In the genomic region with DNA sequence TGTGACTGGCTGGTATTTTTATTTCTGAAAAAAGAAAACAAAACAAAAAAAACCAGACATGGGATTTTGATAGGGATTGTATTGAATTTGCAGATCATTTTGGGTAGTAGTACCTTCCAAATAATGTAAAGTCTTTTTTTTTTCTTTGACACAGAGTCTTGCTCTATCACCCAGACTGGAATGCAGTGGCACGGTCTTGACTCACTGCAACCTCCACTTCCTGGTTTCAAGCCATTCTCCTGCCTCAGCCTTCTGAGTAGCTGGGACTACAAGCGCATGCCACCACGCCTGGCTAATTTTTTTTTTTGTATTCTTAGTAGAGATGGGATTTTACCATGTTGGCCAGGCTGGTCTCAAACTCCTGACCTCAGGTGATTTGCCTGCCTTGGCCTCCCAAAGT, we compare ENCODE assay signal across 19 cellular contexts. TPM values are rescaled to one million over a fixed set of nuclear protein-coding genes. Genes with fewer than 3 reads are reported as not detected.
DNase-seq lines count a peak whose midpoint lies in the region; ATAC-seq and TF ChIP-seq lines count a peak whose summit lies in the region.
"Had no signal": no experiment of that assay in that cellular context is flagged by ENCODE, and none has a peak within 500 bp of the region (broad histone marks: within the 10 kb centered on the region; RNA-seq: fewer than 3 reads in every experiment).

No MANE protein-coding gene starts in this region.

- TF ChIP-seq CTCF in psoas muscle (IDR thresholded peaks at IDR 0.05) = no peak

- H3K4me3 ChIP-seq in psoas muscle = no peak overlapping the region
- H3K4me3 ChIP-seq: SK-N-MC had no signal

- no peak overlapping the region for H3K27ac Mint-ChIP-seq in activated T-cell treated with anti-CD3 and anti-CD28 coated beads, Interleukin-2, amount 50 U/mL, for 24 hours
- H3K27ac Mint-ChIP-seq in effector memory CD8-positive, alpha-beta T cell = peak overlapping the region; percentile 55 to 58

- peaks cover 32% of the 10 kb centered on the region for H3K9me3 Mint-ChIP-seq in activated T-cell treated with anti-CD3 and anti-CD28 coated beads, Interleukin-2, amount 50 U/mL, for 24 hours
- peaks cover 0 to 3% of the 10 kb centered on the region in 2 donors for H3K9me3 Mint-ChIP-seq in effector memory CD8-positive, alpha-beta T cell

- H3K4me1 ChIP-seq in psoas muscle = peaks cover 4% of the 10 kb centered on the region
- H3K4me1 ChIP-seq: BE2C had no signal

- peak; percentile 20 for DNase-seq in activated T-cell treated with anti-CD3 and anti-CD28 coated beads, Interleukin-2, amount 50 U/mL, for 24 hours
- no peak for DNase-seq in activated T-cell treated with anti-CD3 and anti-CD28 coated beads, Interleukin-2, amount 50 U/mL, for 48 hours
- peak; percentile 7 for DNase-seq in EH (ENCODE audit: low read depth)
- DNase-seq in effector memory CD8-positive, alpha-beta T cell = no peak
- DNase-seq in posterior vena cava (ENCODE audit: low spot score) = peak; percentile 5
- DNase-seq in NCI-H1436 (lab: John Stamatoyannopoulos, UW) = no peak
- no peak for DNase-seq in psoas muscle
- no peak for DNase-seq in NOMO-1 treated with DMSO at 0.1 percent for 48 hours (lab: John Stamatoyannopoulos, UW; ENCODE audit: unreplicated experiment)
- DNase-seq: 8988T, BE2C, DMS79 treated with DMSO at 0.1 percent for 48 hours, NCI-H1417, NCI-H2029 treated with DMSO at 0.1 percent for 48 hours, NCI-H2171 treated with DMSO at 0.1 percent for 48 hours, NCI-H510A, NCI-H82, Right ventricle myocardium superior had no signal

- peaks cover 92% of the 10 kb centered on the region for H3K36me3 Mint-ChIP-seq in activated T-cell treated with anti-CD3 and anti-CD28 coated beads, Interleukin-2, amount 50 U/mL, for 24 hours (ENCODE audit: low read depth)
- H3K36me3 Mint-ChIP-seq in effector memory CD8-positive, alpha-beta T cell (ENCODE audit: insufficient read depth) = peaks cover 88% of the 10 kb centered on the region

- H3K36me3 ChIP-seq in psoas muscle (ENCODE audit: insufficient read depth in 1 of 2, low read depth in 1 of 2) = peaks cover 4 to 9% of the 10 kb centered on the region in 2 donors

- no peak for ATAC-seq in effector memory CD8-positive, alpha-beta T cell (replicated peaks)
- no peak for ATAC-seq in psoas muscle
- ATAC-seq: Panc1 had no signal

- H3K4me1 Mint-ChIP-seq in activated T-cell treated with anti-CD3 and anti-CD28 coated beads, Interleukin-2, amount 50 U/mL, for 24 hours (ENCODE audit: low read depth) = peaks cover 44% of the 10 kb centered on the region
- peaks cover 40 to 63% of the 10 kb centered on the region in 2 donors for H3K4me1 Mint-ChIP-seq in effector memory CD8-positive, alpha-beta T cell (ENCODE audit: low read depth in 2 of 2)

- no peaks in the 10 kb centered on the region for H3K27me3 ChIP-seq in psoas muscle (ENCODE audit: insufficient read depth in 3 of 3, low read length in 2 of 3)
- H3K27me3 ChIP-seq: BE2C had no signal

- 95 to 99% (median 96%) methylated on average over 3 of the region's 3 CpGs for WGBS in psoas muscle, 3 donors

- H3K4me3 Mint-ChIP-seq in activated T-cell treated with anti-CD3 and anti-CD28 coated beads, Interleukin-2, amount 50 U/mL, for 24 hours = no peak overlapping the region
- H3K4me3 Mint-ChIP-seq in effector memory CD8-positive, alpha-beta T cell = peak overlapping the region; percentile 52 to 62

- no peaks in the 10 kb centered on the region for H3K9me3 ChIP-seq in psoas muscle
- H3K9me3 ChIP-seq: BE2C had no signal

- intact Hi-C loops in posterior vena cava (cut with DNase I) (no loop called here), psoas muscle (cut with DNase I) (no loop called here)

- H3K27ac ChIP-seq in psoas muscle = no peak overlapping the region
- H3K27ac ChIP-seq: SK-N-MC had no signal

- H3K27me3 Mint-ChIP-seq in activated T-cell treated with anti-CD3 and anti-CD28 coated beads, Interleukin-2, amount 50 U/mL, for 24 hours = no peaks in the 10 kb centered on the region
- no peaks in the 10 kb centered on the region for H3K27me3 Mint-ChIP-seq in effector memory CD8-positive, alpha-beta T cell

RNA-seq across cellular contexts. Expression of a gene that starts 4.2 kb away (rescaled TPM):
- total RNA-seq in posterior vena cava (1 to 10 TPM; 6.3 to 8.2 TPM), psoas muscle (1 to 10 TPM; 1.5 to 3.1 (median 1.9) TPM)
- 1 to 10 TPM; 2.1 to 3.8 (median 2.5) TPM for polyA plus RNA-seq in psoas muscle

RNA-seq across cellular contexts. Expression of a gene that starts 9.3 kb away (rescaled TPM):
- total RNA-seq in posterior vena cava = 10 to 100 TPM; 33.1 to 33.3 TPM
- total RNA-seq in psoas muscle = 10 to 100 TPM; 17.5 to 27.5 (median 21.4) TPM
- 10 to 100 TPM; 15.4 to 23.8 (median 20.6) TPM for polyA plus RNA-seq in psoas muscle

RNA-seq across cellular contexts. Expression of a gene that starts 29.4 kb away (rescaled TPM):
- 10 to 100 TPM in 1 of 2 donors, 1 to 10 TPM in 1; 8.3 to 11.4 TPM for total RNA-seq in posterior vena cava
- total RNA-seq in psoas muscle = 1 to 10 TPM; 1.4 to 2.3 (median 1.8) TPM
- polyA plus RNA-seq in psoas muscle = 1 to 10 TPM in 1 of 3 donors, under 1 TPM in 2; 0.51 to 1.1 (median 0.83) TPM

RNA-seq across cellular contexts. Expression of a gene that starts 44.8 kb away (rescaled TPM):
- total RNA-seq in posterior vena cava (1 to 10 TPM; 2.0 to 5.5 TPM), psoas muscle (1 to 10 TPM in 1 of 4 donors, under 1 TPM in 3; 0.42 to 1.5 (median 0.55) TPM)
- under 1 TPM; 0.08 to 0.38 (median 0.27) TPM for polyA plus RNA-seq in psoas muscle

RNA-seq across cellular contexts. Expression of a gene that starts 54.3 kb away (rescaled TPM):
- total RNA-seq in posterior vena cava (under 1 TPM; 0.29 to 0.93 TPM), psoas muscle (under 1 TPM in 1 of 4 donors, not detected in 3; 0.17 TPM)
- polyA plus RNA-seq in psoas muscle = under 1 TPM in 2 of 3 donors, not detected in 1; 0.06 to 0.08 TPM
- total RNA-seq: Right ventricle myocardium superior had no signal

Comparison
In these comparisons a context has a peak if more than half of its experiments do, and no peak if none do; other contexts are left out.
1. DNase-seq: peak in activated T-cell treated with anti-CD3 and anti-CD28 coated beads, Interleukin-2, amount 50 U/mL, for 24 hours (single experiment), EH (single experiment) and posterior vena cava (single experiment); none in activated T-cell treated with anti-CD3 and anti-CD28 coated beads, Interleukin-2, amount 50 U/mL, for 48 hours (0 of 2), effector memory CD8-positive, alpha-beta T cell (0 of 3), NCI-H1436 (single experiment), psoas muscle (0 of 2) and NOMO-1 treated with DMSO at 0.1 percent for 48 hours (single experiment).